Comparison of ENCODE assay signal across 26 cellular contexts in the genomic region with DNA sequence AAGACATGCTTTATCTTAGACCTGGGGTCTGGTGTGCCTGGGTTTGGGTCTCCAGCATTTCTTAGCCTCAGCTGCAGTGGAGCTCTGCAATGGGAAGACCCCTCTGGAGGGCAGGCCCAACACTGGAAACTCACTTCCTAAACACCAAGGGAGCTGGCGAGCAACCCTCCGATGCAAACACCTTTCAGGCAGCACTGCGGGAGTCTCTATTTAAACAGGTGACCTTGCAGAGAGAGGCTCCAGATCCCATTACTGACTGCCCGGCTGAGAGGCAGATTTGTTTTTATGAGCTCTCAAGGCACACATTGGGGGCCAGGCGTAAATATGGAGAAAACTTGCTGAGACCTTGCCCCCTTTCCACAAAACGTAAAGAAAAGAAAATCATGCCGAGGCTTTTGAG.
DNase-seq lines count a peak whose midpoint lies in the region; ATAC-seq and TF ChIP-seq lines count a peak whose summit lies in the region.
"Had no signal": no experiment of that assay in that cellular context is flagged by ENCODE, and none has a peak within 500 bp of the region (broad histone marks: within the 10 kb centered on the region; RNA-seq: fewer than 3 reads in every experiment).

No MANE protein-coding gene starts in this region.

- DNase-seq in LNCaP clone FGC (ENCODE audit: low read depth) (peak; percentile 53), NCI-H2107 (lab: John Stamatoyannopoulos, UW) (peak; percentile 61), NCI-H774 (lab: John Stamatoyannopoulos, UW) (peak; percentile 79), caudate nucleus (lab: John Stamatoyannopoulos, UW) (no peak), HFFc6 (no peak)
- DNase-seq: activated CD8-positive, alpha-beta memory T cell treated with anti-CD3 and anti-CD28 coated beads, Interleukin-2, amount 50 U/mL, for 48 hours; activated effector memory CD4-positive, alpha-beta T cell treated with Interleukin-2 at 50 U/mL for 16 hours; activated naive CD8-positive, alpha-beta T cell treated with anti-CD3 and anti-CD28 coated beads, Interleukin-2, amount 50 U/mL, for 24 hours; effector memory CD8-positive, alpha-beta T cell; EL; left cardiac atrium; mesenchymal stem cell; naive B cell; NCI-H1048; NCI-H82; PC-9; retina; spleen; stimulated activated CD4-positive, alpha-beta T cell treated with anti-CD3 and anti-CD28 coated beads, Interleukin-4, amount 100 ng/mL, for 4 hours; stomach; trophoblast cell had no signal

- H3K27ac Mint-ChIP-seq in HFFc6 = no peak overlapping the region
- H3K27ac Mint-ChIP-seq: activated naive CD8-positive, alpha-beta T cell treated with anti-CD3 and anti-CD28 coated beads, Interleukin-2, amount 50 U/mL, for 24 hours; brain; effector memory CD8-positive, alpha-beta T cell; T-helper 1 cell treated with Interleukin-12 subunit alpha and Interleukin-12 subunit beta and Interleukin-4 antibody, amounts not matched to agents 30 μg/mL and 1 μg/mL, for 36 hours had no signal

- TF ChIP-seq CTCF in LNCaP clone FGC (IDR thresholded peaks at IDR 0.05; ENCODE audit: control insufficient read depth, extremely low read depth, insufficient read depth) (no peak), HFFc6 (IDR thresholded peaks at IDR 0.05) (no peak)

- ATAC-seq in GM19328 (IDR thresholded peaks at IDR 0.05; ENCODE audit: unreplicated experiment) (no peak), GM21786 (IDR thresholded peaks at IDR 0.05; ENCODE audit: unreplicated experiment) (no peak)
- ATAC-seq: activated naive CD8-positive, alpha-beta T cell treated with anti-CD3 and anti-CD28 coated beads, Interleukin-2, amount 50 U/mL, for 24 hours; effector memory CD8-positive, alpha-beta T cell had no signal

- peaks cover 13% of the 10 kb centered on the region for H3K27me3 Mint-ChIP-seq in HFFc6 (ENCODE audit: insufficient read depth)
- H3K27me3 Mint-ChIP-seq: effector memory CD8-positive, alpha-beta T cell; naive B cell had no signal

- H3K27ac ChIP-seq in caudate nucleus (ENCODE audit: low read depth, low read length) = no peak overlapping the region
- H3K27ac ChIP-seq: GM23248, PC-9, spleen, stomach had no signal

- no peak overlapping the region for H3K4me3 Mint-ChIP-seq in HFFc6
- H3K4me3 Mint-ChIP-seq: activated naive CD8-positive, alpha-beta T cell treated with anti-CD3 and anti-CD28 coated beads, Interleukin-2, amount 50 U/mL, for 24 hours; brain; effector memory CD8-positive, alpha-beta T cell; naive B cell; T-helper 1 cell treated with Interleukin-12 subunit alpha and Interleukin-12 subunit beta and Interleukin-4 antibody, amounts not matched to agents 30 μg/mL and 1 μg/mL, for 36 hours had no signal

- no peaks in the 10 kb centered on the region for H3K36me3 Mint-ChIP-seq in HFFc6 (ENCODE audit: low read depth)
- H3K36me3 Mint-ChIP-seq: brain, naive B cell had no signal

- no peaks in the 10 kb centered on the region; the same call in 1 of the 2 replicates for H3K9me3 Mint-ChIP-seq in HFFc6
- H3K9me3 Mint-ChIP-seq: T-helper 1 cell treated with Interleukin-12 subunit alpha and Interleukin-12 subunit beta and Interleukin-4 antibody, amounts not matched to agents 30 μg/mL and 1 μg/mL, for 36 hours had no signal

- peak overlapping the region; percentile 28 for H3K4me3 ChIP-seq in LNCaP clone FGC (ENCODE audit: low read depth, low read length)
- H3K4me3 ChIP-seq: GM23248, PC-9, spleen, stomach had no signal

- no peaks in the 10 kb centered on the region for H3K4me1 Mint-ChIP-seq in HFFc6 (ENCODE audit: low read depth)
- H3K4me1 Mint-ChIP-seq: activated naive CD8-positive, alpha-beta T cell treated with anti-CD3 and anti-CD28 coated beads, Interleukin-2, amount 50 U/mL, for 24 hours; naive B cell had no signal

Comparison
In these comparisons a context has a peak if more than half of its experiments do, and no peak if none do; other contexts are left out.
1. DNase-seq: peak in LNCaP clone FGC (single experiment), NCI-H2107 (single experiment) and NCI-H774 (single experiment); none in caudate nucleus (0 of 61) and HFFc6 (single experiment).